ENCODE assay signal across 20 cellular contexts in the genomic region with DNA sequence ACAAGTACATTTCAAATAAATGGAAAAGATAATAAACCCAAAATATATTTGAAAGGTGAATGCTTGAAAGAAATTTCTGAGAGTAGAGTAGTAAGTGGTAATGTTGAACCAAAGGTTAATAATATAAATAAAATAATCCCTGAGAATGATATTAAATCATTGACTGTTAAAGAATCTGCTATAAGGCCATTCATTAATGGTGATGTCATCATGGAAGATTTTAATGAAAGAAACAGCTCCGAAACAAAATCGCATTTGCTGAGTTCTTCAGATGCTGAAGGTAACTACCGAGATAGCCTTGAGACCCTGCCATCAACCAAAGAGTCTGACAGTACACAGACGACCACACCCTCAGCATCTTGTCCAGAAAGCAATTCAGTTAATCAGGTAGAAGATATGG.
DNase-seq lines count a peak whose midpoint lies in the region; ATAC-seq and TF ChIP-seq lines count a peak whose summit lies in the region.
"Had no signal": no experiment of that assay in that cellular context is flagged by ENCODE, and none has a peak within 500 bp of the region (broad histone marks: within the 10 kb centered on the region; RNA-seq: fewer than 3 reads in every experiment).

No MANE protein-coding gene starts in this region.

- H3K4me3 Mint-ChIP-seq in dendritic cell treated with granulocyte-macrophage colony-stimulating factor and Interleukin-4, amounts not matched to agents 40 ng/mL and 50 ng/mL, for 4 days = no peak overlapping the region
- no peak overlapping the region for H3K4me3 Mint-ChIP-seq in stimulated activated memory B cell treated with anti-CD40 and anti-IgM and Interleukin-4, amounts not matched to agents 10 μg/mL and 1 μg/mL and 100 μg/mL, for 72 hours
- H3K4me3 Mint-ChIP-seq: B cell, CD14-positive monocyte, IgD-negative memory B cell had no signal

- DNase-seq in activated naive CD4-positive, alpha-beta T cell treated with anti-CD3 and anti-CD28 coated beads, Interleukin-2, amount 50 U/mL, for 72 hours (ENCODE audit: low spot score in 2 of 2) = no peak
- DNase-seq in activated naive CD4-positive, alpha-beta T cell treated with Interleukin-2 at 50 U/mL for 16 hours = no peak
- DNase-seq in kidney tubule cell (ENCODE audit: low spot score) (no peak), sciatic nerve (ENCODE audit: low spot score) (no peak)
- DNase-seq: COR-L47, DMS 273 treated with DMSO at 0.1 percent for 48 hours, DMS79 treated with DMSO at 0.1 percent for 48 hours, Karpas-422, NCI-H1694, NCI-H446, NCI-H526, Right ventricle myocardium superior had no signal

- peaks cover 51 to 69% of the 10 kb centered on the region in 2 experiments for H3K36me3 ChIP-seq in HEK293 (ENCODE audit: control insufficient read depth in 2 of 2, insufficient read depth in 1 of 2, low read length in 2 of 2)

- H3K27me3 Mint-ChIP-seq in dendritic cell treated with granulocyte-macrophage colony-stimulating factor and Interleukin-4, amounts not matched to agents 40 ng/mL and 50 ng/mL, for 4 days = no peaks in the 10 kb centered on the region
- no peaks in the 10 kb centered on the region for H3K27me3 Mint-ChIP-seq in stimulated activated memory B cell treated with anti-CD40 and anti-IgM and Interleukin-4, amounts not matched to agents 10 μg/mL and 1 μg/mL and 100 μg/mL, for 72 hours
- H3K27me3 Mint-ChIP-seq: B cell, IgD-negative memory B cell had no signal

- H3K36me3 Mint-ChIP-seq in activated naive CD4-positive, alpha-beta T cell treated with anti-CD3 and anti-CD28 coated beads, Interleukin-2, amount 50 U/mL, for 72 hours = peaks cover 10 to 35% of the 10 kb centered on the region in 2 donors
- peaks cover 86% of the 10 kb centered on the region for H3K36me3 Mint-ChIP-seq in dendritic cell treated with granulocyte-macrophage colony-stimulating factor and Interleukin-4, amounts not matched to agents 40 ng/mL and 50 ng/mL, for 4 days (ENCODE audit: low read depth)
- H3K36me3 Mint-ChIP-seq in stimulated activated memory B cell treated with anti-CD40 and anti-IgM and Interleukin-4, amounts not matched to agents 10 μg/mL and 1 μg/mL and 100 μg/mL, for 72 hours = peaks cover 49% of the 10 kb centered on the region

- H3K27ac ChIP-seq in HEK293 (ENCODE audit: extremely low read depth, low read depth, low read length) = no peak overlapping the region

- intact Hi-C loops in dendritic cell treated with granulocyte-macrophage colony-stimulating factor and Interleukin-4, amounts not matched to agents 40 ng/mL and 50 ng/mL, for 4 days (cut with micrococcal nuclease) = loop anchor here (10.0 kb wide), 1 partner anchor 57 kb away; no protein-coding TSS in a partner anchor
- intact Hi-C loops in sciatic nerve (cut with DNase I) = no loop called here

- H3K4me3 ChIP-seq in HEK293 (ENCODE audit: low read depth, low read length) = no peak overlapping the region

- peaks cover 10% of the 10 kb centered on the region for H3K4me1 ChIP-seq in HEK293 (ENCODE audit: control insufficient read depth, insufficient read depth, low read length)

- peaks cover 13% of the 10 kb centered on the region for H3K4me1 Mint-ChIP-seq in dendritic cell treated with granulocyte-macrophage colony-stimulating factor and Interleukin-4, amounts not matched to agents 40 ng/mL and 50 ng/mL, for 4 days (ENCODE audit: low read depth)
- H3K4me1 Mint-ChIP-seq in stimulated activated memory B cell treated with anti-CD40 and anti-IgM and Interleukin-4, amounts not matched to agents 10 μg/mL and 1 μg/mL and 100 μg/mL, for 72 hours = peaks cover 12% of the 10 kb centered on the region
- H3K4me1 Mint-ChIP-seq: CD14-positive monocyte had no signal

- H3K27ac Mint-ChIP-seq in activated naive CD4-positive, alpha-beta T cell treated with anti-CD3 and anti-CD28 coated beads, Interleukin-2, amount 50 U/mL, for 72 hours = peak overlapping the region; percentile 27 to 95
- H3K27ac Mint-ChIP-seq in dendritic cell treated with granulocyte-macrophage colony-stimulating factor and Interleukin-4, amounts not matched to agents 40 ng/mL and 50 ng/mL, for 4 days = peak overlapping the region; percentile 6
- peak overlapping the region; percentile 40 for H3K27ac Mint-ChIP-seq in stimulated activated memory B cell treated with anti-CD40 and anti-IgM and Interleukin-4, amounts not matched to agents 10 μg/mL and 1 μg/mL and 100 μg/mL, for 72 hours
- H3K27ac Mint-ChIP-seq: B cell, IgD-negative memory B cell had no signal

- POLR2A ChIA-PET in HEK293 (lab: Yijun Ruan, JAX) = no interaction called here

- ATAC-seq in activated naive CD4-positive, alpha-beta T cell treated with anti-CD3 and anti-CD28 coated beads, Interleukin-2, amount 50 U/mL, for 72 hours = no peak
- no peak for ATAC-seq in stimulated activated memory B cell treated with anti-CD40 and anti-IgM and Interleukin-4, amounts not matched to agents 10 μg/mL and 1 μg/mL and 100 μg/mL, for 72 hours
- no peak for ATAC-seq in sciatic nerve
- no peak for ATAC-seq in GM19035 (IDR thresholded peaks at IDR 0.05; ENCODE audit: unreplicated experiment)
- ATAC-seq: HCT116 had no signal

- CTCF ChIA-PET in HEK293 (lab: Yijun Ruan, JAX) = no interaction called here

- no peaks in the 10 kb centered on the region for H3K9me3 Mint-ChIP-seq in activated naive CD4-positive, alpha-beta T cell treated with anti-CD3 and anti-CD28 coated beads, Interleukin-2, amount 50 U/mL, for 72 hours
- H3K9me3 Mint-ChIP-seq in dendritic cell treated with granulocyte-macrophage colony-stimulating factor and Interleukin-4, amounts not matched to agents 40 ng/mL and 50 ng/mL, for 4 days = no peaks in the 10 kb centered on the region
- H3K9me3 Mint-ChIP-seq in stimulated activated memory B cell treated with anti-CD40 and anti-IgM and Interleukin-4, amounts not matched to agents 10 μg/mL and 1 μg/mL and 100 μg/mL, for 72 hours = no peaks in the 10 kb centered on the region
- H3K9me3 Mint-ChIP-seq: CD14-positive monocyte had no signal

- no peak for TF ChIP-seq CTCF in HEK293 (tag by site-specific recombination; IDR thresholded peaks at IDR 0.05)

- no peaks in the 10 kb centered on the region for H3K9me3 ChIP-seq in HEK293 (ENCODE audit: control insufficient read depth, insufficient read depth, low read depth, low read length)

TF ChIP-seq in HEK293, 187 proteins besides CTCF, POLR2A, EP300 and RAD21:
- TF ChIP-seq, protein P1, sequence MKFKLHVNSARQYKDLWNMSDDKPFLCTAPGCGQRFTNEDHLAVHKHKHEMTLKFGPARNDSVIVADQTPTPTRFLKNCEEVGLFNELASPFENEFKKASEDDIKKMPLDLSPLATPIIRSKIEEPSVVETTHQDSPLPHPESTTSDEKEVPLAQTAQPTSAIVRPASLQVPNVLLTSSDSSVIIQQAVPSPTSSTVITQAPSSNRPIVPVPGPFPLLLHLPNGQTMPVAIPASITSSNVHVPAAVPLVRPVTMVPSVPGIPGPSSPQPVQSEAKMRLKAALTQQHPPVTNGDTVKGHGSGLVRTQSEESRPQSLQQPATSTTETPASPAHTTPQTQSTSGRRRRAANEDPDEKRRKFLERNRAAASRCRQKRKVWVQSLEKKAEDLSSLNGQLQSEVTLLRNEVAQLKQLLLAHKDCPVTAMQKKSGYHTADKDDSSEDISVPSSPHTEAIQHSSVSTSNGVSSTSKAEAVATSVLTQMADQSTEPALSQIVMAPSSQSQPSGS (tag by site-specific recombination; IDR thresholded peaks at IDR 0.05; ENCODE audit: low read depth) = peak; percentile 64
- TF ChIP-seq, protein P2, sequence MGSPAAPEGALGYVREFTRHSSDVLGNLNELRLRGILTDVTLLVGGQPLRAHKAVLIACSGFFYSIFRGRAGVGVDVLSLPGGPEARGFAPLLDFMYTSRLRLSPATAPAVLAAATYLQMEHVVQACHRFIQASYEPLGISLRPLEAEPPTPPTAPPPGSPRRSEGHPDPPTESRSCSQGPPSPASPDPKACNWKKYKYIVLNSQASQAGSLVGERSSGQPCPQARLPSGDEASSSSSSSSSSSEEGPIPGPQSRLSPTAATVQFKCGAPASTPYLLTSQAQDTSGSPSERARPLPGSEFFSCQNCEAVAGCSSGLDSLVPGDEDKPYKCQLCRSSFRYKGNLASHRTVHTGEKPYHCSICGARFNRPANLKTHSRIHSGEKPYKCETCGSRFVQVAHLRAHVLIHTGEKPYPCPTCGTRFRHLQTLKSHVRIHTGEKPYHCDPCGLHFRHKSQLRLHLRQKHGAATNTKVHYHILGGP (tag by site-specific recombination; IDR thresholded peaks at IDR 0.05) = no peak

Comparison
In these comparisons a context has a peak if more than half of its experiments do, and no peak if none do; other contexts are left out.
1. H3K27ac Mint-ChIP-seq: peak in every context shown above with its lines; median percentile 61 in activated naive CD4-positive, alpha-beta T cell treated with anti-CD3 and anti-CD28 coated beads, Interleukin-2, amount 50 U/mL, for 72 hours; 40 in stimulated activated memory B cell treated with anti-CD40 and anti-IgM and Interleukin-4, amounts not matched to agents 10 μg/mL and 1 μg/mL and 100 μg/mL, for 72 hours; 6 in dendritic cell treated with granulocyte-macrophage colony-stimulating factor and Interleukin-4, amounts not matched to agents 40 ng/mL and 50 ng/mL, for 4 days.